Comparison of ENCODE assay signal across 22 cellular contexts in the genomic region with DNA sequence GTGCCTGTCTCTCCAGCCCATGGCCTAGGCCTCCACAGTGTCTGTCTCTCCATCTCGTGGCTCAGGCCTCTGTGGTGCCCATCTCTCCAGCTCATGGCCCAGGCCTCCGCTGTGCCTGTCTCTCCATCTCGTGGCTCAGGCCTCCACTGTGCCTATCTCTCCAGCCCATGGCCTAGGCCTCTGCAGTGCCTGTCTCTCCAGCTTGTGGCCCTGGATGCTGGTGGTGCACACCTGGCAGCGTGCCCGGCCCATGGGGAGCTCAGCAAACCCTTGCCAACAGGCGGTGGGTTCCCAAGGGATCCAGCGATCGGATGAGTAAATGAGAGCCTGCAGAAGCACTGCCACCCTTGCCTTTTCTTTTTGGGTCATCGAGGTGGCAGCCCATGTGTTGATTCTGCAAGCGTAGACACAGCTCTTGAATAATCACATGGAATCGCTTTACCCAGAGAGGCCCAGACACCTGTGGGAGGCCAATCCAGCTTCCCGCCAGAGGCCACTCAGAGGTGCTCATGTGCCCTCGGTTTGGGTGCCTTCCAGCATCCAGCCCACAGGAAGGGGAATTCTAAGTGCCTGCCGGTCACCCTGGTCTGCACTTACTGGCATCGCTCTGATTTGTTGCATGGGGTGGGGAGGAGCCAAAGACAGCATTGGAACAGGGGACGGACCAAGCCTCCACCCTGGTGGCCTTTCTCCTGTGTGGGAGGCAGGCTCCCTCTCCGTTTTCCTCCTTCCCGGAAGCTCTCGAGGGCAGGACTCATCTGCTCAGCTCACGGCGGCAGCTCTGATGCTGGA.
DNase-seq lines count a peak whose midpoint lies in the region; ATAC-seq and TF ChIP-seq lines count a peak whose summit lies in the region.
"Had no signal": no experiment of that assay in that cellular context is flagged by ENCODE, and none has a peak within 500 bp of the region (broad histone marks: within the 10 kb centered on the region; RNA-seq: fewer than 3 reads in every experiment).

No MANE protein-coding gene starts in this region.

- no peaks in the 10 kb centered on the region for H3K27me3 Mint-ChIP-seq in activated naive CD4-positive, alpha-beta T cell treated with anti-CD3 and anti-CD28 coated beads, Interleukin-2, amount 50 U/mL, for 24 hours
- no peaks in the 10 kb centered on the region for H3K27me3 Mint-ChIP-seq in activated naive CD4-positive, alpha-beta T cell treated with anti-CD3 and anti-CD28 coated beads for 36 hours (ENCODE audit: low read depth)

- H3K4me1 Mint-ChIP-seq in activated naive CD4-positive, alpha-beta T cell treated with anti-CD3 and anti-CD28 coated beads, Interleukin-2, amount 50 U/mL, for 24 hours: no peaks in the 10 kb centered on the region
- H3K4me1 Mint-ChIP-seq in activated naive CD4-positive, alpha-beta T cell treated with anti-CD3 and anti-CD28 coated beads for 36 hours (ENCODE audit: low read depth): no peaks in the 10 kb centered on the region
- H3K4me1 Mint-ChIP-seq: activated naive CD8-positive, alpha-beta T cell treated with anti-CD3 and anti-CD28 coated beads, Interleukin-2, amount 10 ng/mL, durations not matched to agents 7 days and 5 days had no signal

- no peak overlapping the region for H3K4me3 Mint-ChIP-seq in activated naive CD4-positive, alpha-beta T cell treated with anti-CD3 and anti-CD28 coated beads, Interleukin-2, amount 50 U/mL, for 24 hours
- no peak overlapping the region for H3K4me3 Mint-ChIP-seq in activated naive CD4-positive, alpha-beta T cell treated with anti-CD3 and anti-CD28 coated beads for 36 hours
- H3K4me3 Mint-ChIP-seq: activated naive CD8-positive, alpha-beta T cell treated with anti-CD3 and anti-CD28 coated beads, Interleukin-2, amount 10 ng/mL, durations not matched to agents 7 days and 5 days; activated T-cell treated with anti-CD3 and anti-CD28 coated beads, Interleukin-2, amount 50 U/mL, for 72 hours; stimulated activated effector memory CD8-positive, alpha-beta T cell treated with anti-CD3 and anti-CD28 coated beads, Interleukin-12 subunit alpha, Interleukin-12 subunit beta, amount 100 ng/mL, for 72 hours had no signal

- peak overlapping the region in 3 of 4 donors; percentile 72 to 84 (median 78) for H3K27ac ChIP-seq in upper lobe of left lung
- H3K27ac ChIP-seq: epithelial cell of prostate, foreskin keratinocyte, tibial artery had no signal

- TF ChIP-seq EP300 in upper lobe of left lung (IDR thresholded peaks at IDR 0.05): peak in 1 of 4 donors; percentile 74

- CTCF ChIA-PET in activated naive CD4-positive, alpha-beta T cell treated with anti-CD3 and anti-CD28 coated beads for 36 hours (lab: Charles Lee): no interaction called here

- H3K4me1 ChIP-seq in upper lobe of left lung: peaks cover 10 to 38% (median 29%) of the 10 kb centered on the region in 4 donors
- H3K4me1 ChIP-seq: foreskin keratinocyte, HAP-1 had no signal

- peak in 2 of 6 experiments; percentile 9 to 20 for TF ChIP-seq CTCF in upper lobe of left lung (IDR thresholded peaks at IDR 0.05)

- no peaks in the 10 kb centered on the region for H3K27me3 ChIP-seq in upper lobe of left lung
- H3K27me3 ChIP-seq: dorsolateral prefrontal cortex, foreskin keratinocyte had no signal

- peak in 1 of 2 donors; percentile 83 for ATAC-seq in upper lobe of left lung (ENCODE audit: low FRiP score in 2 of 2)
- no peak for ATAC-seq in GM21390 (IDR thresholded peaks at IDR 0.05; ENCODE audit: unreplicated experiment)
- ATAC-seq: activated T-cell treated with anti-CD3 and anti-CD28 coated beads, Interleukin-2, amount 50 U/mL, for 72 hours; foreskin keratinocyte; PC-3; stimulated activated effector memory CD8-positive, alpha-beta T cell treated with anti-CD3 and anti-CD28 coated beads, Interleukin-12 subunit alpha, Interleukin-12 subunit beta, amount 100 ng/mL, for 72 hours had no signal

- no peak for DNase-seq in activated naive CD4-positive, alpha-beta T cell treated with anti-CD3 and anti-CD28 coated beads for 36 hours
- DNase-seq in NCI-H1694 treated with DMSO at 0.1 percent for 48 hours (lab: John Stamatoyannopoulos, UW) (peak; percentile 41), SHP77 (lab: John Stamatoyannopoulos, UW) (peak; percentile 65 to 74), upper lobe of left lung (peak; percentile 82 to 92), COLO829 (ENCODE audit: low spot score) (no peak)
- no peak for DNase-seq in stimulated activated CD4-positive, alpha-beta T cell treated with anti-CD3 and anti-CD28 coated beads, Interleukin-4, amount 100 ng/mL, for 24 hours
- DNase-seq: activated CD4-positive, CD25-positive, alpha-beta regulatory T cell; activated CD8-positive, alpha-beta memory T cell treated with anti-CD3 and anti-CD28 coated beads for 24 hours; activated naive CD8-positive, alpha-beta T cell treated with anti-CD3 and anti-CD28 coated beads, Interleukin-2, amount 10 ng/mL, durations not matched to agents 7 days and 5 days; activated T-cell treated with anti-CD3 and anti-CD28 coated beads, Interleukin-2, amount 50 U/mL, for 72 hours; dorsolateral prefrontal cortex; foreskin keratinocyte; MV-4-11; NCI-H526; PC-3; SK-N-SH; tibial artery had no signal

- H3K27ac Mint-ChIP-seq in activated naive CD4-positive, alpha-beta T cell treated with anti-CD3 and anti-CD28 coated beads, Interleukin-2, amount 50 U/mL, for 24 hours: peak overlapping the region; percentile 60
- no peak overlapping the region for H3K27ac Mint-ChIP-seq in activated naive CD4-positive, alpha-beta T cell treated with anti-CD3 and anti-CD28 coated beads for 36 hours
- H3K27ac Mint-ChIP-seq: activated naive CD8-positive, alpha-beta T cell treated with anti-CD3 and anti-CD28 coated beads, Interleukin-2, amount 10 ng/mL, durations not matched to agents 7 days and 5 days; activated T-cell treated with anti-CD3 and anti-CD28 coated beads, Interleukin-2, amount 50 U/mL, for 72 hours; stimulated activated effector memory CD8-positive, alpha-beta T cell treated with anti-CD3 and anti-CD28 coated beads, Interleukin-12 subunit alpha, Interleukin-12 subunit beta, amount 100 ng/mL, for 72 hours had no signal

- H3K36me3 Mint-ChIP-seq in activated naive CD4-positive, alpha-beta T cell treated with anti-CD3 and anti-CD28 coated beads, Interleukin-2, amount 50 U/mL, for 24 hours: no peaks in the 10 kb centered on the region
- no peaks in the 10 kb centered on the region for H3K36me3 Mint-ChIP-seq in activated naive CD4-positive, alpha-beta T cell treated with anti-CD3 and anti-CD28 coated beads for 36 hours (ENCODE audit: low read depth)
- H3K36me3 Mint-ChIP-seq: activated naive CD8-positive, alpha-beta T cell treated with anti-CD3 and anti-CD28 coated beads, Interleukin-2, amount 10 ng/mL, durations not matched to agents 7 days and 5 days; stimulated activated effector memory CD8-positive, alpha-beta T cell treated with anti-CD3 and anti-CD28 coated beads, Interleukin-12 subunit alpha, Interleukin-12 subunit beta, amount 100 ng/mL, for 72 hours had no signal

- H3K9me3 Mint-ChIP-seq in activated naive CD4-positive, alpha-beta T cell treated with anti-CD3 and anti-CD28 coated beads, Interleukin-2, amount 50 U/mL, for 24 hours: no peaks in the 10 kb centered on the region
- no peaks in the 10 kb centered on the region for H3K9me3 Mint-ChIP-seq in activated naive CD4-positive, alpha-beta T cell treated with anti-CD3 and anti-CD28 coated beads for 36 hours
- H3K9me3 Mint-ChIP-seq: activated naive CD8-positive, alpha-beta T cell treated with anti-CD3 and anti-CD28 coated beads, Interleukin-2, amount 10 ng/mL, durations not matched to agents 7 days and 5 days; activated T-cell treated with anti-CD3 and anti-CD28 coated beads, Interleukin-2, amount 50 U/mL, for 72 hours; stimulated activated effector memory CD8-positive, alpha-beta T cell treated with anti-CD3 and anti-CD28 coated beads, Interleukin-12 subunit alpha, Interleukin-12 subunit beta, amount 100 ng/mL, for 72 hours had no signal

- intact Hi-C loops in activated naive CD4-positive, alpha-beta T cell treated with anti-CD3 and anti-CD28 coated beads for 36 hours (cut with micrococcal nuclease): no loop called here

- TF ChIP-seq POLR2A in upper lobe of left lung (IDR thresholded peaks at IDR 0.05): no peak

- H3K36me3 ChIP-seq in upper lobe of left lung: no peaks in the 10 kb centered on the region
- H3K36me3 ChIP-seq: HAP-1, tibial artery had no signal

- 66 to 69% methylated on average over 12 to 21 of the region's 21 CpGs for WGBS in upper lobe of left lung, 2 donors

- H3K9me3 ChIP-seq in upper lobe of left lung: no peaks in the 10 kb centered on the region
- H3K9me3 ChIP-seq: HAP-1, SK-N-SH, tibial artery had no signal

- no peak overlapping the region for H3K4me3 ChIP-seq in upper lobe of left lung
- H3K4me3 ChIP-seq: dorsolateral prefrontal cortex, HAP-1, tibial artery had no signal

Comparison
In these comparisons a context has a peak if more than half of its experiments do, and no peak if none do; other contexts are left out.
1. DNase-seq: peak in NCI-H1694 treated with DMSO at 0.1 percent for 48 hours (single experiment), SHP77 (2 of 2) and upper lobe of left lung (2 of 2); none in activated naive CD4-positive, alpha-beta T cell treated with anti-CD3 and anti-CD28 coated beads for 36 hours (single experiment), COLO829 (single experiment) and stimulated activated CD4-positive, alpha-beta T cell treated with anti-CD3 and anti-CD28 coated beads, Interleukin-4, amount 100 ng/mL, for 24 hours (single experiment).